8 cellular contexts compared by ENCODE assay signal in the genomic region with DNA sequence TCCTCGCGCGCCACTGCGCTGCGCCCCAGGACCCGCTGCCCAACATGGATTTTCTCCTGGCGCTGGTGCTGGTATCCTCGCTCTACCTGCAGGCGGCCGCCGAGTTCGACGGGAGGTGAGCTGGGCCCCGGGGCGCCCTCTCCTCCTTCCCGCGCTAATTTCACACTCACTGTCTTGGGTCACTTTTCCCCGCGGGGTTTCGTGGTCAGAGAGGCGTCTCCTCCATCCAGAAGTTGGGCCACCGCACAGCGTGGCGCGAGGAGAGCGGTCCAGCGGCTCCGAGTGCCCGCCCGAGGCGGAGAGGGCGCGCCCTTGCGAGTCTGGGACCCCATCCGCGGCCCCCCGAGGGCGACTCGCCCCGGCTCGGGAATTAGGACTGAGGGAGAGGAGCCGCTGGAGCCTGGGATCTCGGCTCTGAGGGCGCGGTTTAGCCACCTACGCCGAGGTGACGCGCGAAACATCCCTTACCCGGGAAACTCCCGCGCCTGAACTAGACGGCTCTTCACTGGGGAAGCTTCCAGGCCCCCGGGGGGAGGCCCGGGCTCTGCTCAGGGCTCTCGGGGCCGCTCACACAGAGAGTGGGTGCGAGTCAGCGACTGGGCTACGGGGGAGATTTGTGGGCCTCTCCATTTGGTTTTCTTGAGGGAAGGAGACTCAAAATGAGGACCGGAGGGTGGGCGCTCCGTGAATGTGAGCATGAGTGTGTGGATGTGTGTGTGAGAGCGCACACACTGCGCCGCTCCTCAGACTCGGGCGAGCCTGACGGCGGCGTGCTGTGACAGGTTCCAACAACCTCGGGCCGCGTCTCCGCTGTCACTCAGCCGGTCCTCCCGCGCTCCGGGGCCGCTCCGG. TPM values are rescaled to one million over a fixed set of nuclear protein-coding genes. Genes with fewer than 3 reads are reported as not detected.
A peak's percentile ranks its signal among the peaks of the same experiment; 100 is the strongest.
DNase-seq lines count a peak whose midpoint lies in the region; ATAC-seq and TF ChIP-seq lines count a peak whose summit lies in the region.

No MANE protein-coding gene starts in this region.

- H3K4me2 ChIP-seq in SK-N-SH, result peak overlapping the region; percentile 72

- H2AFZ ChIP-seq in SK-N-SH (ENCODE audit: low read depth), result peak overlapping the region; percentile 26; the same call in 1 of the 2 replicates

- H3K9ac ChIP-seq in SK-N-SH, result no peak overlapping the region

- no peaks in the 10 kb centered on the region for H3K36me3 ChIP-seq in SK-N-SH (replicated peaks in 1 of 2; ENCODE audit: control insufficient read depth in 1 of 2, insufficient read depth in 2 of 2, low read length in 1 of 2)

- peaks cover 65% of the 10 kb centered on the region for H3K27me3 ChIP-seq in SK-N-SH (ENCODE audit: insufficient read depth)

- H3K4me3 ChIP-seq in SK-N-SH (ENCODE audit: low read depth in 2 of 2, low read length in 1 of 2), result peak overlapping the region; percentile 32 to 39; a peak in 3 of 4 replicates

- no peaks in the 10 kb centered on the region for H4K20me1 ChIP-seq in SK-N-SH (ENCODE audit: insufficient read depth)

- no peak overlapping the region for H3K27ac ChIP-seq in SK-N-SH (ENCODE audit: low read depth in 2 of 2, low read length in 1 of 2)

- no peak for TF ChIP-seq CTCF in SK-N-SH (IDR thresholded peaks at IDR 0.05)

- H3K9me3 ChIP-seq in SK-N-SH, result no peaks in the 10 kb centered on the region

- ATAC-seq in GM18519 (IDR thresholded peaks at IDR 0.05; ENCODE audit: low FRiP score, unreplicated experiment) (peak; percentile 32), HG03108 (IDR thresholded peaks at IDR 0.05; ENCODE audit: unreplicated experiment) (peak; percentile 23)

- no peaks in the 10 kb centered on the region for H3F3A ChIP-seq in SK-N-SH (replicated peaks; ENCODE audit: insufficient read depth)

- no peaks in the 10 kb centered on the region for H3K9me2 ChIP-seq in SK-N-SH

- CTCF ChIA-PET in SK-N-SH (lab: Yijun Ruan, JAX), result no interaction called here

- WGBS in SK-N-SH (ENCODE audit: low lambda C conversion rate), result 9% methylated on average over 17 of the region's 82 CpGs

- no peak for TF ChIP-seq RAD21 in SK-N-SH (IDR thresholded peaks at IDR 0.05; ENCODE audit: low read length)

- no peak for TF ChIP-seq EP300 in SK-N-SH (IDR thresholded peaks at IDR 0.05; ENCODE audit: borderline replicate concordance in 1 of 2, low read depth in 1 of 2, low read length in 1 of 2)

- peaks cover 0 to 17% of the 10 kb centered on the region in 2 experiments; a peak in 1 of 4 replicates for H3K4me1 ChIP-seq in SK-N-SH (ENCODE audit: control insufficient read depth in 1 of 2, insufficient read depth in 2 of 2, low read depth in 1 of 2, low read length in 1 of 2)

- DNase-seq in 8988T (peak; percentile 9), SK-N-SH (peak; percentile 40), head of caudate nucleus (peak in 36 of 42 donors; percentile 6 to 72 (median 40)), posterior vena cava (ENCODE audit: low spot score) (peak; percentile 81)
- DNase-seq in activated CD4-positive, CD25-positive, alpha-beta regulatory T cell (lab: John Stamatoyannopoulos, UW), result no peak
- no peak for DNase-seq in stimulated activated naive CD4-positive, alpha-beta T cell (lab: John Stamatoyannopoulos, UW)

- POLR2A ChIA-PET in SK-N-SH (lab: Yijun Ruan, JAX), result no interaction called here

- no peaks in the 10 kb centered on the region for H3K79me2 ChIP-seq in SK-N-SH (ENCODE audit: insufficient read depth)

- intact Hi-C loops in head of caudate nucleus (cut with DNase I), result no loop called here
- intact Hi-C loops in posterior vena cava (cut with DNase I), result no loop called here

TF ChIP-seq in SK-N-SH, 30 proteins besides CTCF, POLR2A, EP300 and RAD21 (continues in another document):
- TF ChIP-seq NRF1 (IDR thresholded peaks at IDR 0.05; ENCODE audit: low read depth, low read length) (no peak), EZH2phosphoT487 (IDR thresholded peaks at IDR 0.05; ENCODE audit: borderline replicate concordance, low read depth) (no peak), TAF1 (IDR thresholded peaks at IDR 0.05; ENCODE audit: borderline replicate concordance, low read depth, low read length) (no peak), SIN3A (IDR thresholded peaks at IDR 0.05; ENCODE audit: borderline replicate concordance, low read depth, low read length) (no peak), TCF12 (IDR thresholded peaks at IDR 0.05) (no peak), FOXJ3 (CRISPR knock-in tag; IDR thresholded peaks at IDR 0.05) (no peak), FOXM1 (IDR thresholded peaks at IDR 0.05; ENCODE audit: low read depth) (no peak), NFIC (IDR thresholded peaks at IDR 0.05; ENCODE audit: borderline replicate concordance) (no peak), POLR2AphosphoS5 (IDR thresholded peaks at IDR 0.05; ENCODE audit: low read depth, low read length) (no peak), RCOR1 (IDR thresholded peaks at IDR 0.05; ENCODE audit: low read length) (no peak), CHD2 (IDR thresholded peaks at IDR 0.05; ENCODE audit: low read length, partially characterized antibody) (no peak)
- TF ChIP-seq, protein P1, sequence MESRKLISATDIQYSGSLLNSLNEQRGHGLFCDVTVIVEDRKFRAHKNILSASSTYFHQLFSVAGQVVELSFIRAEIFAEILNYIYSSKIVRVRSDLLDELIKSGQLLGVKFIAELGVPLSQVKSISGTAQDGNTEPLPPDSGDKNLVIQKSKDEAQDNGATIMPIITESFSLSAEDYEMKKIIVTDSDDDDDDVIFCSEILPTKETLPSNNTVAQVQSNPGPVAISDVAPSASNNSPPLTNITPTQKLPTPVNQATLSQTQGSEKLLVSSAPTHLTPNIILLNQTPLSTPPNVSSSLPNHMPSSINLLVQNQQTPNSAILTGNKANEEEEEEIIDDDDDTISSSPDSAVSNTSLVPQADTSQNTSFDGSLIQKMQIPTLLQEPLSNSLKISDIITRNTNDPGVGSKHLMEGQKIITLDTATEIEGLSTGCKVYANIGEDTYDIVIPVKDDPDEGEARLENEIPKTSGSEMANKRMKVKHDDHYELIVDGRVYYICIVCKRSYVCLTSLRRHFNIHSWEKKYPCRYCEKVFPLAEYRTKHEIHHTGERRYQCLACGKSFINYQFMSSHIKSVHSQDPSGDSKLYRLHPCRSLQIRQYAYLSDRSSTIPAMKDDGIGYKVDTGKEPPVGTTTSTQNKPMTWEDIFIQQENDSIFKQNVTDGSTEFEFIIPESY (IDR thresholded peaks at IDR 0.05; ENCODE audit: borderline replicate concordance, low read depth), result no peak
- TF ChIP-seq, protein P2, sequence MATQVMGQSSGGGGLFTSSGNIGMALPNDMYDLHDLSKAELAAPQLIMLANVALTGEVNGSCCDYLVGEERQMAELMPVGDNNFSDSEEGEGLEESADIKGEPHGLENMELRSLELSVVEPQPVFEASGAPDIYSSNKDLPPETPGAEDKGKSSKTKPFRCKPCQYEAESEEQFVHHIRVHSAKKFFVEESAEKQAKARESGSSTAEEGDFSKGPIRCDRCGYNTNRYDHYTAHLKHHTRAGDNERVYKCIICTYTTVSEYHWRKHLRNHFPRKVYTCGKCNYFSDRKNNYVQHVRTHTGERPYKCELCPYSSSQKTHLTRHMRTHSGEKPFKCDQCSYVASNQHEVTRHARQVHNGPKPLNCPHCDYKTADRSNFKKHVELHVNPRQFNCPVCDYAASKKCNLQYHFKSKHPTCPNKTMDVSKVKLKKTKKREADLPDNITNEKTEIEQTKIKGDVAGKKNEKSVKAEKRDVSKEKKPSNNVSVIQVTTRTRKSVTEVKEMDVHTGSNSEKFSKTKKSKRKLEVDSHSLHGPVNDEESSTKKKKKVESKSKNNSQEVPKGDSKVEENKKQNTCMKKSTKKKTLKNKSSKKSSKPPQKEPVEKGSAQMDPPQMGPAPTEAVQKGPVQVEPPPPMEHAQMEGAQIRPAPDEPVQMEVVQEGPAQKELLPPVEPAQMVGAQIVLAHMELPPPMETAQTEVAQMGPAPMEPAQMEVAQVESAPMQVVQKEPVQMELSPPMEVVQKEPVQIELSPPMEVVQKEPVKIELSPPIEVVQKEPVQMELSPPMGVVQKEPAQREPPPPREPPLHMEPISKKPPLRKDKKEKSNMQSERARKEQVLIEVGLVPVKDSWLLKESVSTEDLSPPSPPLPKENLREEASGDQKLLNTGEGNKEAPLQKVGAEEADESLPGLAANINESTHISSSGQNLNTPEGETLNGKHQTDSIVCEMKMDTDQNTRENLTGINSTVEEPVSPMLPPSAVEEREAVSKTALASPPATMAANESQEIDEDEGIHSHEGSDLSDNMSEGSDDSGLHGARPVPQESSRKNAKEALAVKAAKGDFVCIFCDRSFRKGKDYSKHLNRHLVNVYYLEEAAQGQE (IDR thresholded peaks at IDR 0.05; ENCODE audit: low read depth, low read length), result no peak
- TF ChIP-seq, protein P3, sequence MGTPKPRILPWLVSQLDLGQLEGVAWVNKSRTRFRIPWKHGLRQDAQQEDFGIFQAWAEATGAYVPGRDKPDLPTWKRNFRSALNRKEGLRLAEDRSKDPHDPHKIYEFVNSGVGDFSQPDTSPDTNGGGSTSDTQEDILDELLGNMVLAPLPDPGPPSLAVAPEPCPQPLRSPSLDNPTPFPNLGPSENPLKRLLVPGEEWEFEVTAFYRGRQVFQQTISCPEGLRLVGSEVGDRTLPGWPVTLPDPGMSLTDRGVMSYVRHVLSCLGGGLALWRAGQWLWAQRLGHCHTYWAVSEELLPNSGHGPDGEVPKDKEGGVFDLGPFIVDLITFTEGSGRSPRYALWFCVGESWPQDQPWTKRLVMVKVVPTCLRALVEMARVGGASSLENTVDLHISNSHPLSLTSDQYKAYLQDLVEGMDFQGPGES (IDR thresholded peaks at IDR 0.05; ENCODE audit: low read depth, low read length), result no peak
- TF ChIP-seq, protein P4, sequence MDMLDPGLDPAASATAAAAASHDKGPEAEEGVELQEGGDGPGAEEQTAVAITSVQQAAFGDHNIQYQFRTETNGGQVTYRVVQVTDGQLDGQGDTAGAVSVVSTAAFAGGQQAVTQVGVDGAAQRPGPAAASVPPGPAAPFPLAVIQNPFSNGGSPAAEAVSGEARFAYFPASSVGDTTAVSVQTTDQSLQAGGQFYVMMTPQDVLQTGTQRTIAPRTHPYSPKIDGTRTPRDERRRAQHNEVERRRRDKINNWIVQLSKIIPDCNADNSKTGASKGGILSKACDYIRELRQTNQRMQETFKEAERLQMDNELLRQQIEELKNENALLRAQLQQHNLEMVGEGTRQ (IDR thresholded peaks at IDR 0.05; ENCODE audit: borderline replicate concordance, low read depth, low read length), result no peak
- TF ChIP-seq, protein P5, sequence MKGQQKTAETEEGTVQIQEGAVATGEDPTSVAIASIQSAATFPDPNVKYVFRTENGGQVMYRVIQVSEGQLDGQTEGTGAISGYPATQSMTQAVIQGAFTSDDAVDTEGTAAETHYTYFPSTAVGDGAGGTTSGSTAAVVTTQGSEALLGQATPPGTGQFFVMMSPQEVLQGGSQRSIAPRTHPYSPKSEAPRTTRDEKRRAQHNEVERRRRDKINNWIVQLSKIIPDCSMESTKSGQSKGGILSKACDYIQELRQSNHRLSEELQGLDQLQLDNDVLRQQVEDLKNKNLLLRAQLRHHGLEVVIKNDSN (IDR thresholded peaks at IDR 0.05; ENCODE audit: borderline replicate concordance, low read depth), result no peak

RNA-seq across cellular contexts. Expression of a gene that starts 0.6 kb away (rescaled TPM):
- polyA plus RNA-seq in SK-N-SH (2012; rRNA removed), result not detected in 2 replicates
- polyA plus RNA-seq in SK-N-SH (2012; cell fraction: cytosol; rRNA removed), result under 0.01 TPM in 1 of 2 replicates, not detected in the other
- 0.05 TPM in 1 of 2 replicates, not detected in the other for polyA plus RNA-seq in SK-N-SH (2012; cell fraction: nucleus; rRNA removed)
- 100 to 1,000 TPM; 106 to 152 TPM for total RNA-seq in posterior vena cava

Comparison
In these comparisons a context has a peak if more than half of its experiments do, and no peak if none do; other contexts are left out.
1. DNase-seq: peak in 8988T (single experiment), SK-N-SH (single experiment), head of caudate nucleus (36 of 42) and posterior vena cava (single experiment); none in activated CD4-positive, CD25-positive, alpha-beta regulatory T cell (0 of 4) and stimulated activated naive CD4-positive, alpha-beta T cell (0 of 6).